Comparison of ENCODE assay signal across 1 cellular context in genomic region chr6:18265787-18266523, GRCh38.
TF ChIP-seq lines count a peak whose summit lies in the region.

No MANE protein-coding gene starts in this region.

TF ChIP-seq in H1, 55 proteins besides CTCF, POLR2A, EP300 and RAD21 (continued from another document):
- no peak for TF ChIP-seq MAX (IDR thresholded peaks at IDR 0.05)
- TF ChIP-seq BCL11A (IDR thresholded peaks at IDR 0.05; ENCODE audit: low read depth in 2 of 2, low read length in 2 of 2) = no peak
- no peak for TF ChIP-seq PHF8 (conservative IDR thresholded peaks at IDR 0.05; ENCODE audit: low read depth, low read length)
- no peak for TF ChIP-seq RNF2 (IDR thresholded peaks at IDR 0.05; ENCODE audit: borderline replicate concordance, low read depth, low read length, missing control alignments, poor library complexity, severe bottlenecking)
- no peak for TF ChIP-seq MAFK (IDR thresholded peaks at IDR 0.05; ENCODE audit: low read depth, low read length)
- no peak for TF ChIP-seq SP4 (IDR thresholded peaks at IDR 0.05; ENCODE audit: low read length)
- TF ChIP-seq FOSL1 (IDR thresholded peaks at IDR 0.05; ENCODE audit: insufficient read depth, low read depth, low read length) = no peak
- no peak for TF ChIP-seq SIX5 (IDR thresholded peaks at IDR 0.05; ENCODE audit: low read depth, low read length)
- TF ChIP-seq GABPA (IDR thresholded peaks at IDR 0.05; ENCODE audit: borderline replicate concordance, insufficient read depth, low read length) = no peak
- TF ChIP-seq RFX5 (IDR thresholded peaks at IDR 0.05; ENCODE audit: borderline replicate concordance, low read depth, low read length) = no peak
- TF ChIP-seq, protein P1, sequence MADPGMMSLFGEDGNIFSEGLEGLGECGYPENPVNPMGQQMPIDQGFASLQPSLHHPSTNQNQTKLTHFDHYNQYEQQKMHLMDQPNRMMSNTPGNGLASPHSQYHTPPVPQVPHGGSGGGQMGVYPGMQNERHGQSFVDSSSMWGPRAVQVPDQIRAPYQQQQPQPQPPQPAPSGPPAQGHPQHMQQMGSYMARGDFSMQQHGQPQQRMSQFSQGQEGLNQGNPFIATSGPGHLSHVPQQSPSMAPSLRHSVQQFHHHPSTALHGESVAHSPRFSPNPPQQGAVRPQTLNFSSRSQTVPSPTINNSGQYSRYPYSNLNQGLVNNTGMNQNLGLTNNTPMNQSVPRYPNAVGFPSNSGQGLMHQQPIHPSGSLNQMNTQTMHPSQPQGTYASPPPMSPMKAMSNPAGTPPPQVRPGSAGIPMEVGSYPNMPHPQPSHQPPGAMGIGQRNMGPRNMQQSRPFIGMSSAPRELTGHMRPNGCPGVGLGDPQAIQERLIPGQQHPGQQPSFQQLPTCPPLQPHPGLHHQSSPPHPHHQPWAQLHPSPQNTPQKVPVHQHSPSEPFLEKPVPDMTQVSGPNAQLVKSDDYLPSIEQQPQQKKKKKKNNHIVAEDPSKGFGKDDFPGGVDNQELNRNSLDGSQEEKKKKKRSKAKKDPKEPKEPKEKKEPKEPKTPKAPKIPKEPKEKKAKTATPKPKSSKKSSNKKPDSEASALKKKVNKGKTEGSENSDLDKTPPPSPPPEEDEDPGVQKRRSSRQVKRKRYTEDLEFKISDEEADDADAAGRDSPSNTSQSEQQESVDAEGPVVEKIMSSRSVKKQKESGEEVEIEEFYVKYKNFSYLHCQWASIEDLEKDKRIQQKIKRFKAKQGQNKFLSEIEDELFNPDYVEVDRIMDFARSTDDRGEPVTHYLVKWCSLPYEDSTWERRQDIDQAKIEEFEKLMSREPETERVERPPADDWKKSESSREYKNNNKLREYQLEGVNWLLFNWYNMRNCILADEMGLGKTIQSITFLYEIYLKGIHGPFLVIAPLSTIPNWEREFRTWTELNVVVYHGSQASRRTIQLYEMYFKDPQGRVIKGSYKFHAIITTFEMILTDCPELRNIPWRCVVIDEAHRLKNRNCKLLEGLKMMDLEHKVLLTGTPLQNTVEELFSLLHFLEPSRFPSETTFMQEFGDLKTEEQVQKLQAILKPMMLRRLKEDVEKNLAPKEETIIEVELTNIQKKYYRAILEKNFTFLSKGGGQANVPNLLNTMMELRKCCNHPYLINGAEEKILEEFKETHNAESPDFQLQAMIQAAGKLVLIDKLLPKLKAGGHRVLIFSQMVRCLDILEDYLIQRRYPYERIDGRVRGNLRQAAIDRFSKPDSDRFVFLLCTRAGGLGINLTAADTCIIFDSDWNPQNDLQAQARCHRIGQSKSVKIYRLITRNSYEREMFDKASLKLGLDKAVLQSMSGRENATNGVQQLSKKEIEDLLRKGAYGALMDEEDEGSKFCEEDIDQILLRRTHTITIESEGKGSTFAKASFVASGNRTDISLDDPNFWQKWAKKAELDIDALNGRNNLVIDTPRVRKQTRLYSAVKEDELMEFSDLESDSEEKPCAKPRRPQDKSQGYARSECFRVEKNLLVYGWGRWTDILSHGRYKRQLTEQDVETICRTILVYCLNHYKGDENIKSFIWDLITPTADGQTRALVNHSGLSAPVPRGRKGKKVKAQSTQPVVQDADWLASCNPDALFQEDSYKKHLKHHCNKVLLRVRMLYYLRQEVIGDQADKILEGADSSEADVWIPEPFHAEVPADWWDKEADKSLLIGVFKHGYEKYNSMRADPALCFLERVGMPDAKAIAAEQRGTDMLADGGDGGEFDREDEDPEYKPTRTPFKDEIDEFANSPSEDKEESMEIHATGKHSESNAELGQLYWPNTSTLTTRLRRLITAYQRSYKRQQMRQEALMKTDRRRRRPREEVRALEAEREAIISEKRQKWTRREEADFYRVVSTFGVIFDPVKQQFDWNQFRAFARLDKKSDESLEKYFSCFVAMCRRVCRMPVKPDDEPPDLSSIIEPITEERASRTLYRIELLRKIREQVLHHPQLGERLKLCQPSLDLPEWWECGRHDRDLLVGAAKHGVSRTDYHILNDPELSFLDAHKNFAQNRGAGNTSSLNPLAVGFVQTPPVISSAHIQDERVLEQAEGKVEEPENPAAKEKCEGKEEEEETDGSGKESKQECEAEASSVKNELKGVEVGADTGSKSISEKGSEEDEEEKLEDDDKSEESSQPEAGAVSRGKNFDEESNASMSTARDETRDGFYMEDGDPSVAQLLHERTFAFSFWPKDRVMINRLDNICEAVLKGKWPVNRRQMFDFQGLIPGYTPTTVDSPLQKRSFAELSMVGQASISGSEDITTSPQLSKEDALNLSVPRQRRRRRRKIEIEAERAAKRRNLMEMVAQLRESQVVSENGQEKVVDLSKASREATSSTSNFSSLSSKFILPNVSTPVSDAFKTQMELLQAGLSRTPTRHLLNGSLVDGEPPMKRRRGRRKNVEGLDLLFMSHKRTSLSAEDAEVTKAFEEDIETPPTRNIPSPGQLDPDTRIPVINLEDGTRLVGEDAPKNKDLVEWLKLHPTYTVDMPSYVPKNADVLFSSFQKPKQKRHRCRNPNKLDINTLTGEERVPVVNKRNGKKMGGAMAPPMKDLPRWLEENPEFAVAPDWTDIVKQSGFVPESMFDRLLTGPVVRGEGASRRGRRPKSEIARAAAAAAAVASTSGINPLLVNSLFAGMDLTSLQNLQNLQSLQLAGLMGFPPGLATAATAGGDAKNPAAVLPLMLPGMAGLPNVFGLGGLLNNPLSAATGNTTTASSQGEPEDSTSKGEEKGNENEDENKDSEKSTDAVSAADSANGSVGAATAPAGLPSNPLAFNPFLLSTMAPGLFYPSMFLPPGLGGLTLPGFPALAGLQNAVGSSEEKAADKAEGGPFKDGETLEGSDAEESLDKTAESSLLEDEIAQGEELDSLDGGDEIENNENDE (IDR thresholded peaks at IDR 0.05; ENCODE audit: insufficient replicate concordance, low read length) = no peak
- TF ChIP-seq CHD2 (IDR thresholded peaks at IDR 0.05; ENCODE audit: low read length) = no peak
- TF ChIP-seq RBBP5 (IDR thresholded peaks at IDR 0.05; ENCODE audit: borderline replicate concordance, low read depth, low read length) = no peak
- TF ChIP-seq KDM4A (IDR thresholded peaks at IDR 0.05; ENCODE audit: low read depth, low read length, severe bottlenecking) = no peak
